Comparison of ENCODE assay signal across 21 cellular contexts in genomic region chr10:114584419-114584818, GRCh38.
DNase-seq lines count a peak whose midpoint lies in the region; ATAC-seq, FAIRE-seq and TF ChIP-seq lines count a peak whose summit lies in the region.
"Had no signal": no experiment of that assay in that cellular context is flagged by ENCODE, and none has a peak within 500 bp of the region (broad histone marks: within the 10 kb centered on the region; RNA-seq: fewer than 3 reads in every experiment).

No MANE protein-coding gene starts in this region.

- H3K36me3 ChIP-seq in cardiac muscle cell (no peaks in the 10 kb centered on the region), colonic mucosa (no peaks in the 10 kb centered on the region), neural progenitor cell (no peaks in the 10 kb centered on the region)
- H3K36me3 ChIP-seq: HAP-1, SJSA1 had no signal

- H3K9me3 ChIP-seq in cardiac muscle cell (ENCODE audit: low read depth): no peaks in the 10 kb centered on the region
- H3K9me3 ChIP-seq in colonic mucosa: no peaks in the 10 kb centered on the region
- H3K9me3 ChIP-seq in neural progenitor cell (ENCODE audit: low read depth): no peaks in the 10 kb centered on the region
- H3K9me3 ChIP-seq: HAP-1, SJSA1 had no signal

- TF ChIP-seq CTCF in cardiac muscle cell (IDR thresholded peaks at IDR 0.05; ENCODE audit: low read depth, low read length) (no peak), colonic mucosa (IDR thresholded peaks at IDR 0.05) (no peak), neural progenitor cell (IDR thresholded peaks at IDR 0.05) (no peak)

- no peaks in the 10 kb centered on the region for H3K36me3 Mint-ChIP-seq in activated CD4-positive, alpha-beta T cell treated with anti-CD3 and anti-CD28 coated beads for 36 hours (ENCODE audit: low read depth)
- no peaks in the 10 kb centered on the region for H3K36me3 Mint-ChIP-seq in neural progenitor cell
- H3K36me3 Mint-ChIP-seq: IgD-negative memory B cell had no signal

- intact Hi-C loops in cardiac septum (cut with DNase I) (no loop called here), colonic mucosa (cut with DNase I) (no loop called here)
- intact Hi-C loops in activated CD4-positive, alpha-beta T cell treated with anti-CD3 and anti-CD28 coated beads for 36 hours (cut with DNase I, micrococcal nuclease): no loop called here

- no peak overlapping the region for H3K4me3 Mint-ChIP-seq in activated CD4-positive, alpha-beta T cell treated with anti-CD3 and anti-CD28 coated beads for 36 hours
- no peak overlapping the region for H3K4me3 Mint-ChIP-seq in neural progenitor cell
- H3K4me3 Mint-ChIP-seq: IgD-negative memory B cell had no signal

- H3K27ac Mint-ChIP-seq in activated CD4-positive, alpha-beta T cell treated with anti-CD3 and anti-CD28 coated beads for 36 hours: no peak overlapping the region
- no peak overlapping the region for H3K27ac Mint-ChIP-seq in neural progenitor cell
- H3K27ac Mint-ChIP-seq: IgD-negative memory B cell had no signal

- ATAC-seq in SK-N-SH treated with all-trans-retinoic acid at 6 μM for 48 hours: peak; percentile 100
- ATAC-seq in activated CD4-positive, alpha-beta T cell treated with anti-CD3 and anti-CD28 coated beads for 36 hours: no peak

- H3K4me3 ChIP-seq in cardiac muscle cell: no peak overlapping the region
- no peak overlapping the region for H3K4me3 ChIP-seq in colonic mucosa
- H3K4me3 ChIP-seq in neural progenitor cell: no peak overlapping the region
- H3K4me3 ChIP-seq: HAP-1, SJSA1 had no signal

- no peaks in the 10 kb centered on the region for H3K9me3 Mint-ChIP-seq in activated CD4-positive, alpha-beta T cell treated with anti-CD3 and anti-CD28 coated beads for 36 hours (ENCODE audit: low read depth)
- H3K9me3 Mint-ChIP-seq in neural progenitor cell: no peaks in the 10 kb centered on the region
- H3K9me3 Mint-ChIP-seq: IgD-negative memory B cell had no signal

- peak in 1 of 2 donors; percentile 9 for DNase-seq in cardiac muscle cell (ENCODE audit: low read depth in 1 of 2, low spot score in 1 of 2)
- DNase-seq in cardiac septum (ENCODE audit: low spot score): no peak
- peak; percentile 11 for DNase-seq in iris pigment epithelial cell (ENCODE audit: low read depth)
- no peak for DNase-seq in colonic mucosa
- no peak for DNase-seq in activated CD4-positive, alpha-beta T cell treated with anti-CD3 and anti-CD28 coated beads for 36 hours
- no peak for DNase-seq in neural progenitor cell (ENCODE audit: low spot score)
- no peak for DNase-seq in GM12891 (ENCODE audit: insufficient read length, low spot score)
- DNase-seq: C1 segment of cervical spinal cord, DMS 273 treated with DMSO at 0.1 percent for 48 hours, Kasumi-1, MM.1S, NCI-H1092 treated with DMSO at 0.1 percent for 48 hours, NCI-H1694, NCI-H2107, NCI-H2227 treated with DMSO at 0.1 percent for 48 hours, NCI-H524 had no signal

- H3K27ac ChIP-seq in cardiac muscle cell (peak overlapping the region; percentile 50), colonic mucosa (no peak overlapping the region), neural progenitor cell (no peak overlapping the region)
- H3K27ac ChIP-seq: 22Rv1, SJSA1 had no signal

- POLR2A ChIA-PET in activated CD4-positive, alpha-beta T cell treated with anti-CD3 and anti-CD28 coated beads for 36 hours (lab: Charles Lee): no interaction called here

- no peak for FAIRE-seq in GM12891 (lab: Jason Lieb, UNC)

- no peak for TF ChIP-seq POLR2A in GM12891 (IDR thresholded peaks at IDR 0.05; ENCODE audit: low read depth, low read length)

- no peaks in the 10 kb centered on the region for H3K27me3 Mint-ChIP-seq in activated CD4-positive, alpha-beta T cell treated with anti-CD3 and anti-CD28 coated beads for 36 hours
- no peaks in the 10 kb centered on the region for H3K27me3 Mint-ChIP-seq in neural progenitor cell (ENCODE audit: insufficient read depth, low read depth)

- H3K79me2 ChIP-seq in neural progenitor cell (ENCODE audit: low read depth): no peaks in the 10 kb centered on the region

- H3K4me2 ChIP-seq in neural progenitor cell: no peak overlapping the region

- no peaks in the 10 kb centered on the region for H3K27me3 ChIP-seq in cardiac muscle cell
- no peaks in the 10 kb centered on the region for H3K27me3 ChIP-seq in colonic mucosa
- H3K27me3 ChIP-seq in neural progenitor cell: no peaks in the 10 kb centered on the region
- H3K27me3 ChIP-seq: SJSA1 had no signal

- H3K9ac ChIP-seq in colonic mucosa (ENCODE audit: low read depth in 2 of 2, low read length in 2 of 2): no peak overlapping the region
- H3K9ac ChIP-seq in neural progenitor cell: no peak overlapping the region

- CTCF ChIA-PET in activated CD4-positive, alpha-beta T cell treated with anti-CD3 and anti-CD28 coated beads for 36 hours (lab: Charles Lee): no interaction called here

- H4K20me1 ChIP-seq in neural progenitor cell (ENCODE audit: low read depth): no peaks in the 10 kb centered on the region

- no peaks in the 10 kb centered on the region for H3K4me1 Mint-ChIP-seq in activated CD4-positive, alpha-beta T cell treated with anti-CD3 and anti-CD28 coated beads for 36 hours
- no peaks in the 10 kb centered on the region for H3K4me1 Mint-ChIP-seq in neural progenitor cell

- H3F3A ChIP-seq in neural progenitor cell (ENCODE audit: low read depth): no peaks in the 10 kb centered on the region

- H3K4me1 ChIP-seq in cardiac muscle cell (ENCODE audit: low read depth): peaks cover 16% of the 10 kb centered on the region
- H3K4me1 ChIP-seq in colonic mucosa: no peaks in the 10 kb centered on the region
- H3K4me1 ChIP-seq in neural progenitor cell: no peaks in the 10 kb centered on the region

- H2AFZ ChIP-seq in neural progenitor cell (replicated peaks): no peak overlapping the region

TF ChIP-seq in SK-N-SH treated with all-trans-retinoic acid at 6 μM for 48 hours, 23 proteins besides CTCF, POLR2A, EP300 and RAD21:
- TF ChIP-seq ISL1 (CRISPR knock-in tag; IDR thresholded peaks at IDR 0.05) (peak; percentile 84), PATZ1 (CRISPR knock-in tag; IDR thresholded peaks at IDR 0.05; ENCODE audit: borderline replicate concordance) (no peak), RARB (CRISPR knock-in tag; IDR thresholded peaks at IDR 0.05) (no peak)

TF ChIP-seq in GM12891, 5 proteins besides CTCF, POLR2A, EP300 and RAD21:
- TF ChIP-seq TAF1 (IDR thresholded peaks at IDR 0.05; ENCODE audit: low read depth, low read length) (no peak), POU2F2 (IDR thresholded peaks at IDR 0.05; ENCODE audit: low read depth, low read length) (no peak), POLR2AphosphoS5 (IDR thresholded peaks at IDR 0.05; ENCODE audit: low read depth, low read length) (no peak), PAX5 (IDR thresholded peaks at IDR 0.05; ENCODE audit: insufficient read depth, low read length, severe bottlenecking) (no peak), SPI1 (IDR thresholded peaks at IDR 0.05; ENCODE audit: low read depth, low read length) (no peak)
